1 cellular context compared by ENCODE assay signal in the genomic region with DNA sequence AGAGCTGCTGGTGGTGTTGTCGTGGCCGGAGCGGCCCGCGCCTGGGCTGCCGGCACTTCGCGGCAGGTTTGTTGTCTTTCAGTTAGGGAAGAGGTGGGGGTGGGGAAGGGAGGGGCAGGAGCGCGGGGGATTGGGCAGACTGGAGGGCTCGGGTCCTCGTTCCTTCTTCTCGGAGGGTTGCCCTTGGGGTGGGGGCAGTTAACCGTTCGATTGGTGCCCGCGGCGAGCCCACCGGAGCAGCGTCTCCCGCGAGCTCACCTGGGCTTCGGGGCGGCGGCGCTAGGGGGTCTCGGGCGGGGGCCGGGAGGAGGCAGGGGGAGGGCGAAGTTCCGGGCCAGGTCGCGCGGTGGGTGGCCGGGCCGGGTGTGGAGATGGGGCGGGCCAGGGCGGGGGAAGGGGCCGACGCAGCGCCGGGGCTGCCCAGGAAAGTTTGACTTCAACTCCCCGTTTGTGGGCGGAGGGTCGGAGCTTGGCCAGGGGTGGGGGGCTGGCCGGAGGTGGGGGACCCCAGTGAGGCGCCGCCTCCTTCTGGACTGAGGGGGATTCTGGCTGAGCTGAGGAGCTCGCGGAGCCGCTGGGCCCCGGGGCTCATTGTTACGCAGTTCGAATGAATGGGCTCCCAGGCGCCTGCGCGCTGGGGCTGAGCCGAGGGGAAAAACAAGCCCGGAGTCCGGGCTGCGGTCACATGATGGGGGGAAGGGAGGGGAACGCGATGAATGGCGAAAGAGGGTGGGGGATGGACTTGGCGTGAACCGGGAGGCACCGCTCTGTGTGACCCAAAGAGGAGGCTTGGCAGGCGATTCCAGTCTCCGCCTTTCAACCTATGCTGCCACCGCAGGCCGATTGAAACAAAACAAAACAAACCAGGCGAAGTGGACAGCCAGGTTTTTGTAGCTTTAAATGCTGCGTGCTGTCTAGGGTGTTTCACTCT.
TF ChIP-seq lines count a peak whose summit lies in the region.

No MANE protein-coding gene starts in this region.

TF ChIP-seq in liver, 16 proteins besides CTCF, POLR2A, EP300 and RAD21 (continued from another document):
- TF ChIP-seq, protein P1, sequence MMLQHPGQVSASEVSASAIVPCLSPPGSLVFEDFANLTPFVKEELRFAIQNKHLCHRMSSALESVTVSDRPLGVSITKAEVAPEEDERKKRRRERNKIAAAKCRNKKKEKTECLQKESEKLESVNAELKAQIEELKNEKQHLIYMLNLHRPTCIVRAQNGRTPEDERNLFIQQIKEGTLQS (IDR thresholded peaks at IDR 0.05) = no peak
TF ChIP-seq in liver: peak in this region for 14.
